42 cellular contexts compared by ENCODE assay signal in genomic region chr6:55320691-55321086, GRCh38. TPM values are rescaled to one million over a fixed set of nuclear protein-coding genes. Genes with fewer than 3 reads are reported as not detected.
"Had no signal": no experiment of that assay in that cellular context is flagged by ENCODE, and none has a peak within 500 bp of the region (broad histone marks: within the 10 kb centered on the region; RNA-seq: fewer than 3 reads in every experiment).

No MANE protein-coding gene starts in this region.

- ATAC-seq: activated T-cell treated with anti-CD3 and anti-CD28 coated beads, Interleukin-2, amount 50 U/mL, for 72 hours; effector memory CD8-positive, alpha-beta T cell; left lung; lower lobe of right lung; mucosa of descending colon; stimulated activated memory B cell treated with anti-CD40 and anti-IgM and Interleukin-4, amounts not matched to agents 10 μg/mL and 1 μg/mL and 100 μg/mL, for 72 hours; stimulated activated naive CD8-positive, alpha-beta T cell treated with anti-CD3 and anti-CD28 coated beads, Interleukin-15, amount 100 ng/mL, for 72 hours; T-helper 17 cell; upper lobe of right lung had no signal

- H3K4me1 Mint-ChIP-seq: activated B cell treated with CpG ODN at 0.5 μM for 24 hours; brain; nephron; stimulated activated memory B cell treated with anti-CD40 and anti-IgM and Interleukin-4, amounts not matched to agents 10 μg/mL and 1 μg/mL and 100 μg/mL, for 72 hours; stimulated activated naive CD8-positive, alpha-beta T cell treated with anti-CD3 and anti-CD28 coated beads, Interleukin-15, amount 100 ng/mL, for 72 hours; T-helper 17 cell had no signal

- H3K4me2 ChIP-seq: smooth muscle cell had no signal

- H3K27me3 ChIP-seq: cardiac muscle cell, dorsolateral prefrontal cortex, left lung, ovary, upper lobe of right lung had no signal

- H3K9me3 ChIP-seq: lower lobe of right lung, mucosa of descending colon, ovary, prostate gland, upper lobe of right lung had no signal

- H3K27ac Mint-ChIP-seq: activated B cell treated with CpG ODN at 0.5 μM for 24 hours; activated naive CD8-positive, alpha-beta T cell; activated T-cell treated with anti-CD3 and anti-CD28 coated beads, Interleukin-2, amount 50 U/mL, for 72 hours; brain; effector memory CD8-positive, alpha-beta T cell; nephron; stimulated activated memory B cell treated with anti-CD40 and anti-IgM and Interleukin-4, amounts not matched to agents 10 μg/mL and 1 μg/mL and 100 μg/mL, for 72 hours; stimulated activated naive CD8-positive, alpha-beta T cell treated with anti-CD3 and anti-CD28 coated beads, Interleukin-15, amount 100 ng/mL, for 72 hours; T-helper 17 cell had no signal

- H3K4me3 ChIP-seq: cardiac muscle cell, coronary artery, dorsolateral prefrontal cortex, left lung, lower lobe of right lung, mucosa of descending colon, ovary, prostate gland, smooth muscle cell, upper lobe of right lung had no signal

- H3K27me3 Mint-ChIP-seq: activated B cell treated with CpG ODN at 0.5 μM for 24 hours; activated naive CD8-positive, alpha-beta T cell; brain; effector memory CD8-positive, alpha-beta T cell; stimulated activated memory B cell treated with anti-CD40 and anti-IgM and Interleukin-4, amounts not matched to agents 10 μg/mL and 1 μg/mL and 100 μg/mL, for 72 hours; stimulated activated naive CD8-positive, alpha-beta T cell treated with anti-CD3 and anti-CD28 coated beads, Interleukin-15, amount 100 ng/mL, for 72 hours; T-helper 17 cell had no signal

- H3K36me3 ChIP-seq: cardiac muscle cell, left lung, lower lobe of right lung, ovary, prostate gland, upper lobe of right lung had no signal

- H3K36me3 Mint-ChIP-seq: activated naive CD8-positive, alpha-beta T cell; brain; stimulated activated memory B cell treated with anti-CD40 and anti-IgM and Interleukin-4, amounts not matched to agents 10 μg/mL and 1 μg/mL and 100 μg/mL, for 72 hours had no signal

- DNase-seq: activated B cell treated with CpG ODN at 0.5 μM for 24 hours; activated CD4-positive, alpha-beta T cell treated with anti-CD3 and anti-CD28 coated beads for 4 hours; activated CD4-positive, alpha-beta T cell treated with anti-CD3 and anti-CD28 coated beads, Interleukin-2, amount 50 U/mL, for 4 hours; activated effector memory CD4-positive, alpha-beta T cell treated with Interleukin-2 at 50 U/mL for 16 hours; activated naive CD4-positive, alpha-beta T cell treated with Interleukin-2 at 50 U/mL for 16 hours; activated T-cell treated with anti-CD3 and anti-CD28 coated beads for 4 hours; activated T-cell treated with anti-CD3 and anti-CD28 coated beads, Interleukin-2, amount 50 U/mL, for 72 hours; aorta; cerebellar nuclear complex; dorsolateral prefrontal cortex; effector memory CD8-positive, alpha-beta T cell; head of caudate nucleus; hypothalamus; left lung; lower lobe of right lung; mucosa of descending colon; ovary; retina; stimulated activated CD4-positive, alpha-beta T cell treated with anti-CD3 and anti-CD28 coated beads, Interleukin-1b, Interleukin-23, amount 100 ng/mL, for 48 hours; stimulated activated CD4-positive, alpha-beta T cell treated with anti-CD3 and anti-CD28 coated beads, Interleukin-4, amount 100 ng/mL, for 4 hours; stimulated activated CD8-positive, alpha-beta memory T cell treated with anti-CD3 and anti-CD28 coated beads, Interleukin-4, amount 100 ng/mL, for 48 hours; stimulated activated naive CD8-positive, alpha-beta T cell treated with anti-CD3 and anti-CD28 coated beads, Interleukin-15, amount 100 ng/mL, for 72 hours; substantia nigra; T-helper 17 cell; upper lobe of right lung had no signal

- FAIRE-seq: endothelial cell of umbilical vein, islet of Langerhans had no signal

- H3K9me3 Mint-ChIP-seq: nephron had no signal

- H3K4me1 ChIP-seq: left lung, lower lobe of right lung, prostate gland, upper lobe of right lung had no signal

- H3K27ac ChIP-seq: cardiac muscle cell, coronary artery, dorsolateral prefrontal cortex, left lung, lower lobe of right lung, ovary, prostate gland, upper lobe of right lung had no signal

- H3K4me3 Mint-ChIP-seq: activated B cell treated with CpG ODN at 0.5 μM for 24 hours; activated naive CD8-positive, alpha-beta T cell; activated T-cell treated with anti-CD3 and anti-CD28 coated beads, Interleukin-2, amount 50 U/mL, for 72 hours; brain; effector memory CD8-positive, alpha-beta T cell; nephron; stimulated activated memory B cell treated with anti-CD40 and anti-IgM and Interleukin-4, amounts not matched to agents 10 μg/mL and 1 μg/mL and 100 μg/mL, for 72 hours; stimulated activated naive CD8-positive, alpha-beta T cell treated with anti-CD3 and anti-CD28 coated beads, Interleukin-15, amount 100 ng/mL, for 72 hours; T-helper 17 cell had no signal

RNA-seq across cellular contexts. Expression of gene GFRAL, which starts 6.6 kb away (rescaled TPM):
- total RNA-seq: activated B cell treated with CpG ODN at 0.5 μM for 24 hours; activated T-cell treated with anti-CD3 and anti-CD28 coated beads, Interleukin-2, amount 50 U/mL, for 72 hours; aorta; cardiac muscle cell; dorsolateral prefrontal cortex; endothelial cell of umbilical vein; fibroblast of lung; fibroblast of villous mesenchyme; left lung; lower lobe of right lung; mesenteric fat pad; mucosa of descending colon; myocyte; ovary; prostate gland; smooth muscle cell; T-helper 17 cell; upper lobe of right lung had no signal
- polyA plus RNA-seq: adipose tissue, aorta, cardiac muscle cell, endothelial cell of umbilical vein, esophagus, fibroblast of lung, ovary, smooth muscle cell, thymus had no signal
